ENCODE assay signal across 23 cellular contexts in the genomic region with DNA sequence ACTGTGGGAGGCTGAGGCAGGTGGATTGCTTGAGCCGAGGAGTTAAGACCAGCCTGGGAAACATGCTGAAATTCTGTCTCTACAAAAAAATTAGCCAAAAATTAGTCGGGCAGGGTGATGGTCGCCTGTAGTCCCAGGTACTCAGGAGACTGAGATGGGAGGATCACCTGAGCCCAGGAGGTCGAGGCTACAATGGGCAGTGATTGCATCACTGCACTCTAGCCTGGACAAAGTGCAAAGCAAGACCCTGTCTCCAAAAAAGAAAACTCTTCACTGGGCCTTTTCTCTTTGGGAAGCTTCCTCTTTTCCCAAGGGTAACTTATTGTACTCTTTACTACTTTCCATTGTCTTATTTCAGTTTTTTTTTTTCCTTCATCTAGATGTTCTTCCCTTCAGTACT.
"Had no signal": no experiment of that assay in that cellular context is flagged by ENCODE, and none has a peak within 500 bp of the region (broad histone marks: within the 10 kb centered on the region; RNA-seq: fewer than 3 reads in every experiment).

No MANE protein-coding gene starts in this region.

- H3K27me3 Mint-ChIP-seq: dendritic cell treated with granulocyte-macrophage colony-stimulating factor and Interleukin-4, amounts not matched to agents 40 ng/mL and 50 ng/mL, for 4 days; stimulated activated memory B cell treated with anti-CD40 and anti-IgM and Interleukin-4, amounts not matched to agents 10 μg/mL and 1 μg/mL and 100 μg/mL, for 72 hours had no signal

- H3K27me3 ChIP-seq: pancreas, sigmoid colon, stomach, thyroid gland, upper lobe of right lung had no signal

- H3K27ac Mint-ChIP-seq: dendritic cell treated with granulocyte-macrophage colony-stimulating factor and Interleukin-4, amounts not matched to agents 40 ng/mL and 50 ng/mL, for 4 days; stimulated activated memory B cell treated with anti-CD40 and anti-IgM and Interleukin-4, amounts not matched to agents 10 μg/mL and 1 μg/mL and 100 μg/mL, for 72 hours had no signal

- H3K4me3 ChIP-seq: left ventricle myocardium inferior, pancreas, psoas muscle, sigmoid colon, stomach, thyroid gland, upper lobe of right lung had no signal

- H3K4me3 Mint-ChIP-seq: dendritic cell treated with granulocyte-macrophage colony-stimulating factor and Interleukin-4, amounts not matched to agents 40 ng/mL and 50 ng/mL, for 4 days; stimulated activated memory B cell treated with anti-CD40 and anti-IgM and Interleukin-4, amounts not matched to agents 10 μg/mL and 1 μg/mL and 100 μg/mL, for 72 hours had no signal

- H3K9me3 ChIP-seq: left ventricle myocardium inferior, pancreas, psoas muscle, sigmoid colon, stomach, thyroid gland, upper lobe of right lung had no signal

- H3K27ac ChIP-seq: epithelial cell of prostate, left ventricle myocardium inferior, pancreas, psoas muscle, sigmoid colon, stomach, thyroid gland, upper lobe of right lung had no signal

- H3K36me3 ChIP-seq: left ventricle myocardium inferior, pancreas, sigmoid colon, thyroid gland, upper lobe of right lung had no signal

- ATAC-seq: pancreas; stimulated activated memory B cell treated with anti-CD40 and anti-IgM and Interleukin-4, amounts not matched to agents 10 μg/mL and 1 μg/mL and 100 μg/mL, for 72 hours; upper lobe of right lung had no signal

- DNase-seq: activated CD4-positive, alpha-beta T cell treated with anti-CD3 and anti-CD28 coated beads for 4 hours; activated CD4-positive, alpha-beta T cell treated with anti-CD3 and anti-CD28 coated beads, Interleukin-2, amount 50 U/mL, for 48 hours; activated CD8-positive, alpha-beta memory T cell treated with anti-CD3 and anti-CD28 coated beads for 24 hours; activated effector memory CD4-positive, alpha-beta T cell treated with Interleukin-2 at 50 U/mL for 16 hours; activated naive CD4-positive, alpha-beta T cell treated with Interleukin-2 at 50 U/mL for 16 hours; amniotic stem cell; caudate nucleus; effector CD4-positive, alpha-beta T cell; left ventricle myocardium inferior; pancreas; psoas muscle; sigmoid colon; small intestine; stimulated activated CD4-positive, alpha-beta T cell treated with anti-CD3 and anti-CD28 coated beads, Interleukin-1b, Interleukin-23, amount 100 ng/mL, for 48 hours; stimulated activated CD4-positive, alpha-beta T cell treated with anti-CD3 and anti-CD28 coated beads, Interleukin-4, amount 100 ng/mL, for 4 hours; stimulated activated CD8-positive, alpha-beta memory T cell treated with anti-CD3 and anti-CD28 coated beads, Interleukin-4, amount 100 ng/mL, for 48 hours; stomach; T-helper 2 cell; thyroid gland; upper lobe of right lung had no signal

- H3K4me1 ChIP-seq: pancreas, psoas muscle, sigmoid colon, stomach, thyroid gland, upper lobe of right lung had no signal

- H3K36me3 Mint-ChIP-seq: stimulated activated memory B cell treated with anti-CD40 and anti-IgM and Interleukin-4, amounts not matched to agents 10 μg/mL and 1 μg/mL and 100 μg/mL, for 72 hours had no signal

- H3K9me3 Mint-ChIP-seq: dendritic cell treated with granulocyte-macrophage colony-stimulating factor and Interleukin-4, amounts not matched to agents 40 ng/mL and 50 ng/mL, for 4 days; stimulated activated memory B cell treated with anti-CD40 and anti-IgM and Interleukin-4, amounts not matched to agents 10 μg/mL and 1 μg/mL and 100 μg/mL, for 72 hours had no signal
